Comparison of ENCODE assay signal across 24 cellular contexts in genomic region chr1:92987462-92987861, GRCh38. TPM values are rescaled to one million over a fixed set of nuclear protein-coding genes. Genes with fewer than 3 reads are reported as not detected.
DNase-seq lines count a peak whose midpoint lies in the region; ATAC-seq, FAIRE-seq and TF ChIP-seq lines count a peak whose summit lies in the region.
"Had no signal": no experiment of that assay in that cellular context is flagged by ENCODE, and none has a peak within 500 bp of the region (broad histone marks: within the 10 kb centered on the region; RNA-seq: fewer than 3 reads in every experiment).

No MANE protein-coding gene starts in this region.

- H4K20me1 ChIP-seq in K562 (replicated peaks; ENCODE audit: control insufficient read depth, insufficient read depth, low read length), result no peaks in the 10 kb centered on the region
- H4K20me1 ChIP-seq: BLaER1 treated with 17β-estradiol and CSF1 and Interleukin-3, amounts not matched to agents 10 nM and 100 nM had no signal

- in situ Hi-C loops in K562 (cut with MboI), result no loop called here

- no peak overlapping the region for H3K9ac ChIP-seq in K562 (ENCODE audit: insufficient read depth in 1 of 2, low read depth in 2 of 2, low read length in 2 of 2)
- H3K9ac ChIP-seq: BLaER1 treated with 17β-estradiol and CSF1 and Interleukin-3, amounts not matched to agents 10 nM and 100 nM had no signal

- no peaks in the 10 kb centered on the region for H3K9me1 ChIP-seq in K562 (ENCODE audit: control insufficient read depth, insufficient read depth, low read length)

- H3K79me2 ChIP-seq in K562 (ENCODE audit: control insufficient read depth, insufficient read depth, low read length), result no peaks in the 10 kb centered on the region

- intact Hi-C loops in K562 (cut with micrococcal nuclease), result no loop called here

- CTCF ChIA-PET in K562 (lab: Yijun Ruan, JAX; ENCODE audit: low intra/inter-chr PET ratio), result interaction anchor here (1.9 kb wide), 1 partner anchor 129 kb away, joined by 7 read pairs; no protein-coding TSS in a partner anchor

- no peak overlapping the region for H3K4me3 ChIP-seq in K562
- H3K4me3 ChIP-seq: A549; BLaER1 treated with 17β-estradiol and CSF1 and Interleukin-3, amounts not matched to agents 10 nM and 100 nM; GM23338 had no signal

- peak overlapping the region; percentile 76 to 80 for H3K27ac Mint-ChIP-seq in stimulated activated naive CD8-positive, alpha-beta T cell treated with anti-CD3 and anti-CD28 coated beads, Interleukin-15, amount 100 ng/mL, for 72 hours
- H3K27ac Mint-ChIP-seq: CD4-positive, alpha-beta T cell; GM23338; H9 had no signal

- H2AFZ ChIP-seq in K562 (ENCODE audit: low read depth, low read length), result no peak overlapping the region
- H2AFZ ChIP-seq: GM23338 had no signal

- no TSS peak for BruUV-seq in K562 (replicated peaks; lab: Mats Ljungman, UMichigan)

- TF ChIP-seq CTCF in K562 (IDR thresholded peaks at IDR 0.05 in 2 of 3, conservative IDR thresholded peaks at IDR 0.05 in 1 of 3; ENCODE audit: insufficient read depth in 2 of 3, low read depth in 1 of 3, low read length in 3 of 3), result no peak

- H3K9me3 ChIP-seq in K562 (replicated peaks; ENCODE audit: control insufficient read depth, insufficient read depth, low read depth, low read length), result no peaks in the 10 kb centered on the region
- H3K9me3 ChIP-seq: A549, BE2C had no signal

- no peak overlapping the region for H3K27ac ChIP-seq in K562 (ENCODE audit: extremely low read depth, low read depth, low read length)
- H3K27ac ChIP-seq: A549; BLaER1 treated with 17β-estradiol and CSF1 and Interleukin-3, amounts not matched to agents 10 nM and 100 nM had no signal

- no peaks in the 10 kb centered on the region for H3K27me3 Mint-ChIP-seq in stimulated activated naive CD8-positive, alpha-beta T cell treated with anti-CD3 and anti-CD28 coated beads, Interleukin-15, amount 100 ng/mL, for 72 hours
- H3K27me3 Mint-ChIP-seq: CD4-positive, alpha-beta T cell had no signal

- no peak for FAIRE-seq in K562 (lab: Jason Lieb, UNC)
- FAIRE-seq: A549, GM12891, GM18507 had no signal

- H3K4me2 ChIP-seq in K562 (ENCODE audit: insufficient read depth, low read length), result no peak overlapping the region
- H3K4me2 ChIP-seq: A549; BLaER1 treated with 17β-estradiol and CSF1 and Interleukin-3, amounts not matched to agents 10 nM and 100 nM; GM23338 had no signal

- POLR2A ChIA-PET in K562 (lab: Yijun Ruan, JAX), result interaction anchor here (0.6 kb wide), 1 partner anchor 26 kb away, joined by 3 read pairs; the partner anchor contains the start of gene DIPK1A

- no peak for TF ChIP-seq POLR2A in K562 (conservative IDR thresholded peaks at IDR 0.05)

- peaks cover 7 to 10% of the 10 kb centered on the region in 2 donors for H3K9me3 Mint-ChIP-seq in stimulated activated naive CD8-positive, alpha-beta T cell treated with anti-CD3 and anti-CD28 coated beads, Interleukin-15, amount 100 ng/mL, for 72 hours
- H3K9me3 Mint-ChIP-seq: CD14-positive monocyte; CD8-positive, alpha-beta memory T cell; GM23338 had no signal

- no peaks in the 10 kb centered on the region for H3K27me3 ChIP-seq in K562 (ENCODE audit: control insufficient read depth in 2 of 2, insufficient read depth in 2 of 2, low read length in 2 of 2)
- H3K27me3 ChIP-seq: BE2C; BLaER1 treated with 17β-estradiol and CSF1 and Interleukin-3, amounts not matched to agents 10 nM and 100 nM had no signal

- H3K4me1 ChIP-seq in K562 (replicated peaks in 1 of 2; ENCODE audit: control insufficient read depth in 2 of 2, insufficient read depth in 2 of 2, low read length in 2 of 2), result peaks cover 0 to 27% of the 10 kb centered on the region in 2 experiments; a peak in 3 of 5 replicates
- H3K4me1 ChIP-seq: BE2C had no signal

- no peak for DNase-seq in stimulated activated naive CD8-positive, alpha-beta T cell treated with anti-CD3 and anti-CD28 coated beads, Interleukin-15, amount 100 ng/mL, for 72 hours
- DNase-seq in stimulated activated naive CD8-positive, alpha-beta T cell treated with anti-CD3 and anti-CD28 coated beads, Interleukin-15, Interleukin-2, amounts not matched to agents 100 U/mL and 50 U/mL, for 24 hours, result no peak
- DNase-seq in K562 (ENCODE audit: extremely low read depth in 1 of 4, low spot score in 3 of 4), result no peak
- peak; percentile 3 for DNase-seq in kidney glomerular epithelial cell (lab: John Stamatoyannopoulos, UW)
- DNase-seq in midbrain (lab: John Stamatoyannopoulos, UW), result no peak
- DNase-seq in effector CD8-positive, alpha-beta T cell (lab: John Stamatoyannopoulos, UW), result no peak
- no peak for DNase-seq in NCI-H82 (lab: John Stamatoyannopoulos, UW)
- DNase-seq: 8988T; ACHN; AML-193; BE2C; CD4-positive, alpha-beta T cell; CD8-positive, alpha-beta memory T cell; DMS53; DMS79 treated with DMSO at 0.1 percent for 48 hours; GF-D8; H9 had no signal

- no peaks in the 10 kb centered on the region for H3K36me3 ChIP-seq in K562 (ENCODE audit: control insufficient read depth, insufficient read depth, low read length)
- H3K36me3 ChIP-seq: BE2C; BLaER1 treated with 17β-estradiol and CSF1 and Interleukin-3, amounts not matched to agents 10 nM and 100 nM had no signal

- peaks cover 83% of the 10 kb centered on the region for H3K4me1 Mint-ChIP-seq in stimulated activated naive CD8-positive, alpha-beta T cell treated with anti-CD3 and anti-CD28 coated beads, Interleukin-15, amount 100 ng/mL, for 72 hours
- H3K4me1 Mint-ChIP-seq: GM23338, H9 had no signal

- TF ChIP-seq RAD21 in K562 (CRISPR knock-in tag; conservative IDR thresholded peaks at IDR 0.05 in 1 of 2, IDR thresholded peaks at IDR 0.05 in 1 of 2), result no peak

- ATAC-seq in stimulated activated naive CD8-positive, alpha-beta T cell treated with anti-CD3 and anti-CD28 coated beads, Interleukin-15, amount 100 ng/mL, for 72 hours, result no peak
- ATAC-seq in stimulated activated naive CD8-positive, alpha-beta T cell treated with anti-CD3 and anti-CD28 coated beads, Interleukin-15, Interleukin-2, amounts not matched to agents 100 U/mL and 50 U/mL, for 24 hours, result no peak
- no peak for ATAC-seq in K562
- ATAC-seq: A549, GM23338, HCT116 had no signal

- TF ChIP-seq EP300 in K562 (IDR thresholded peaks at IDR 0.05; ENCODE audit: low read length), result no peak

- H3K4me3 Mint-ChIP-seq in stimulated activated naive CD8-positive, alpha-beta T cell treated with anti-CD3 and anti-CD28 coated beads, Interleukin-15, amount 100 ng/mL, for 72 hours, result no peak overlapping the region
- H3K4me3 Mint-ChIP-seq: CD14-positive monocyte; CD4-positive, alpha-beta T cell; CD8-positive, alpha-beta memory T cell; GM23338; H9 had no signal

TF ChIP-seq in K562, 482 proteins besides CTCF, POLR2A, EP300 and RAD21:
- TF ChIP-seq ATF3 (IDR thresholded peaks at IDR 0.05), result peak; percentile 83
- TF ChIP-seq ATF3 (CRISPR knock-in tag; conservative IDR thresholded peaks at IDR 0.05), result no peak
- 0 out of 2 replicates have a peak, but pooled peaks have one; percentile 37 for TF ChIP-seq SMARCA4 (IDR thresholded peaks at IDR 0.05)
- TF ChIP-seq CEBPG (CRISPR knock-in tag; IDR thresholded peaks at IDR 0.05), result no peak
- TF ChIP-seq CEBPG (tag; conservative IDR thresholded peaks at IDR 0.05 in 1 of 2, IDR thresholded peaks at IDR 0.05 in 1 of 2), result peak; percentile 64 to 76; a peak in 3 of 4 replicates
- TF ChIP-seq ADNP (tag; IDR thresholded peaks at IDR 0.05), result no peak
- TF ChIP-seq ESRRA (IDR thresholded peaks at IDR 0.05; ENCODE audit: borderline replicate concordance, low read depth), result peak; percentile 33; the same call in 1 of the 2 replicates
- no peak for TF ChIP-seq DMBX1 (CRISPR knock-in tag; IDR thresholded peaks at IDR 0.05; ENCODE audit: borderline replicate concordance)
- peak; percentile 49 to 76; a peak in 2 of 4 replicates for TF ChIP-seq TRIM24 (IDR thresholded peaks at IDR 0.05)
- peak; percentile 38; the same call in 1 of the 2 replicates for TF ChIP-seq SMARCE1 (IDR thresholded peaks at IDR 0.05)
- TF ChIP-seq ZNF184 (CRISPR knock-in tag; IDR thresholded peaks at IDR 0.05), result no peak
- TF ChIP-seq CEBPB (tag; IDR thresholded peaks at IDR 0.05), result peak; percentile 24; the same call in 1 of the 2 replicates
- TF ChIP-seq TAF1 (IDR thresholded peaks at IDR 0.05; ENCODE audit: control insufficient read depth, extremely low read depth, insufficient read depth, low read length, severe bottlenecking), result no peak
- TF ChIP-seq ZNF354B (CRISPR knock-in tag; IDR thresholded peaks at IDR 0.05), result no peak
- TF ChIP-seq NRF1 (conservative IDR thresholded peaks at IDR 0.05 in 1 of 2, IDR thresholded peaks at IDR 0.05 in 1 of 2), result no peak
- TF ChIP-seq HNRNPLL (IDR thresholded peaks at IDR 0.05; ENCODE audit: low read depth, low read length, poor library complexity, severe bottlenecking), result no peak

RNA-seq across cellular contexts. Expression of gene DIPK1A, which starts 26.2 kb away (rescaled TPM):
- total RNA-seq in K562 (2011; cell fraction: chromatin; rRNA removed; ENCODE audit: low replicate concordance), result 2.0 and 4.2 TPM in 2 replicates
- 1.5 and 1.7 TPM in 2 replicates for total RNA-seq in K562 (2011; cell fraction: nucleolus; rRNA removed)
- total RNA-seq in K562 (2011; cell fraction: nucleoplasm; rRNA removed), result 3.3 and 4.8 TPM in 2 replicates
- total RNA-seq in K562 (2014; rRNA removed), result 0.54 and 0.69 TPM in 2 replicates
- total RNA-seq in K562 (2014; rRNA removed; fragmentation: Illumina TruSeq; extraction: Trizol), result 1.3 and 1.9 TPM in 2 replicates
- total RNA-seq in K562 (2015; rRNA removed; fragmentation: Illumina TruSeq; extraction: Trizol), result 1.1 and 1.2 TPM in 2 replicates
- total RNA-seq in K562 (2021), result 1.3 TPM in 2 replicates
- polyA plus RNA-seq in K562 (2011; rRNA removed), result 1.4 and 2.0 TPM in 2 replicates
- polyA plus RNA-seq in K562 (2011; cell fraction: cytosol; rRNA removed), result 0.19 and 0.84 TPM in 2 replicates
- polyA plus RNA-seq in K562 (2011; cell fraction: nucleus; rRNA removed), result 0.51 TPM in 2 replicates
- 2.6 and 3.5 TPM in 2 replicates for polyA plus RNA-seq in K562 (2012)
- 1.5 TPM in 2 replicates for polyA plus RNA-seq in K562 (2014; fragmentation: Illumina TruSeq; extraction: Trizol)
- polyA plus RNA-seq in K562 (2014; fragmentation: Nextera tagmentation; extraction: Ambion mirVana), result 1 to 10 TPM; 2.4 to 2.5 TPM
- polyA plus RNA-seq in K562 (2014; rRNA removed), result 0.65 and 0.91 TPM in 2 replicates
- polyA minus RNA-seq in K562 (2011; rRNA and poly(A)+ RNA removed), result 2.1 and 2.7 TPM in 2 replicates
- 0.73 and 0.76 TPM in 2 replicates for polyA minus RNA-seq in K562 (2011; cell fraction: cytosol; rRNA and poly(A)+ RNA removed)
- polyA minus RNA-seq in K562 (2011; cell fraction: nucleus; rRNA and poly(A)+ RNA removed), result 0.56 and 0.67 TPM in 2 replicates
